In genomic region chr17:76195281-76196096, GRCh38 we compare ENCODE assay signal across 26 cellular contexts. TPM values are rescaled to one million over a fixed set of nuclear protein-coding genes. Genes with fewer than 3 reads are reported as not detected.
DNase-seq lines count a peak whose midpoint lies in the region; ATAC-seq, FAIRE-seq and TF ChIP-seq lines count a peak whose summit lies in the region.
"Had no signal": no experiment of that assay in that cellular context is flagged by ENCODE, and none has a peak within 500 bp of the region (broad histone marks: within the 10 kb centered on the region; RNA-seq: fewer than 3 reads in every experiment).

No MANE protein-coding gene starts in this region.

- no peak for FAIRE-seq in D721Med (lab: Jason Lieb, UNC)

- no peak for DNase-seq in T-helper 2 cell treated with Interferon-gamma antibody and Interleukin-4, amounts not matched to agents 5 μg/mL and 100 μg/mL, for 36 hours (ENCODE audit: low spot score)
- DNase-seq in T-helper 2 cell (no peak), D721Med (ENCODE audit: insufficient read length, low spot score) (no peak)
- DNase-seq in stimulated activated naive CD8-positive, alpha-beta T cell treated with anti-CD3 and anti-CD28 coated beads, Interleukin-15, amount 100 ng/mL, for 72 hours = no peak
- DNase-seq in stimulated activated naive CD8-positive, alpha-beta T cell treated with anti-CD3 and anti-CD28 coated beads, Interleukin-15, Interleukin-2, amounts not matched to agents 100 U/mL and 50 U/mL, for 24 hours = no peak
- no peak for DNase-seq in activated T-helper 1 cell treated with anti-CD3 and anti-CD28 coated beads, Interleukin-12 subunit alpha, Interleukin-12 subunit beta, Interleukin-2, Interleukin-4 antibody, amounts not matched to agents 30 ng/mL and 10 ng/mL and 1 ng/mL, durations not matched to agents 14 hours and 24 hours and 36 hours (ENCODE audit: low spot score)
- DNase-seq: activated effector memory CD4-positive, alpha-beta T cell treated with Interleukin-2 at 50 U/mL for 16 hours; COR-L47; endodermal cell; foreskin keratinocyte; GF-D8; HCEC 1CT; KG1; mammary epithelial cell; MM.1S; NCI-H1417; NCI-H2081; NCI-H345; NCI-H748 treated with DMSO at 0.1 percent for 48 hours; transverse colon had no signal

- H3K9ac ChIP-seq in stomach smooth muscle (ENCODE audit: low read length in 2 of 2) = no peak overlapping the region

- no peaks in the 10 kb centered on the region for H3K36me3 ChIP-seq in stomach smooth muscle (ENCODE audit: control insufficient read depth in 2 of 2, insufficient read depth in 2 of 2, low read length in 2 of 2)
- H3K36me3 ChIP-seq: esophagus muscularis mucosa, transverse colon had no signal

- no peaks in the 10 kb centered on the region for H3K27me3 ChIP-seq in stomach smooth muscle (ENCODE audit: control insufficient read depth in 1 of 2, insufficient read depth in 2 of 2, low read length in 2 of 2)
- H3K27me3 ChIP-seq: esophagus muscularis mucosa, transverse colon had no signal

- no peaks in the 10 kb centered on the region for H3K9me3 ChIP-seq in stomach smooth muscle (ENCODE audit: control insufficient read depth in 2 of 2, low read length in 2 of 2)
- H3K9me3 ChIP-seq: esophagus muscularis mucosa, transverse colon had no signal

- no peak for TF ChIP-seq CTCF in D721Med (IDR thresholded peaks at IDR 0.05; ENCODE audit: insufficient read depth, missing control alignments)

- peak overlapping the region; percentile 66 for H3K27ac Mint-ChIP-seq in T-helper 2 cell treated with Interferon-gamma antibody and Interleukin-4, amounts not matched to agents 5 μg/mL and 100 μg/mL, for 36 hours
- H3K27ac Mint-ChIP-seq in stimulated activated naive CD8-positive, alpha-beta T cell treated with anti-CD3 and anti-CD28 coated beads, Interleukin-15, amount 100 ng/mL, for 72 hours = peak overlapping the region; percentile 75 to 86
- H3K27ac Mint-ChIP-seq in activated T-helper 1 cell treated with anti-CD3 and anti-CD28 coated beads, Interleukin-12 subunit alpha, Interleukin-12 subunit beta, Interleukin-2, Interleukin-4 antibody, amounts not matched to agents 30 ng/mL and 10 ng/mL and 1 ng/mL, durations not matched to agents 14 hours and 24 hours and 36 hours = peak overlapping the region; percentile 68
- H3K27ac Mint-ChIP-seq: dendritic cell treated with granulocyte-macrophage colony-stimulating factor and Interleukin-4, amounts not matched to agents 40 ng/mL and 50 ng/mL, for 4 days; endodermal cell had no signal

- no peak for ATAC-seq in stimulated activated naive CD8-positive, alpha-beta T cell treated with anti-CD3 and anti-CD28 coated beads, Interleukin-15, amount 100 ng/mL, for 72 hours
- no peak for ATAC-seq in stimulated activated naive CD8-positive, alpha-beta T cell treated with anti-CD3 and anti-CD28 coated beads, Interleukin-15, Interleukin-2, amounts not matched to agents 100 U/mL and 50 U/mL, for 24 hours
- no peak for ATAC-seq in GM18861 (IDR thresholded peaks at IDR 0.05; ENCODE audit: unreplicated experiment)
- ATAC-seq: foreskin keratinocyte had no signal

- intact Hi-C loops in activated T-helper 1 cell treated with anti-CD3 and anti-CD28 coated beads, Interleukin-12 subunit alpha, Interleukin-12 subunit beta, Interleukin-2, Interleukin-4 antibody, amounts not matched to agents 30 ng/mL and 10 ng/mL and 1 ng/mL, durations not matched to agents 14 hours and 24 hours and 36 hours (cut with micrococcal nuclease) = loop anchor here (10.0 kb wide), 1 partner anchor 411 kb away; the partner anchor contains the start of gene UNK

- H3K4me1 ChIP-seq in stomach smooth muscle (ENCODE audit: control insufficient read depth, insufficient read depth, low read length) = peaks cover 21% of the 10 kb centered on the region
- H3K4me1 ChIP-seq: foreskin keratinocyte, transverse colon had no signal

- no peak overlapping the region for H3K4me3 Mint-ChIP-seq in T-helper 2 cell treated with Interferon-gamma antibody and Interleukin-4, amounts not matched to agents 5 μg/mL and 100 μg/mL, for 36 hours
- H3K4me3 Mint-ChIP-seq in stimulated activated naive CD8-positive, alpha-beta T cell treated with anti-CD3 and anti-CD28 coated beads, Interleukin-15, amount 100 ng/mL, for 72 hours = no peak overlapping the region
- no peak overlapping the region for H3K4me3 Mint-ChIP-seq in activated T-helper 1 cell treated with anti-CD3 and anti-CD28 coated beads, Interleukin-12 subunit alpha, Interleukin-12 subunit beta, Interleukin-2, Interleukin-4 antibody, amounts not matched to agents 30 ng/mL and 10 ng/mL and 1 ng/mL, durations not matched to agents 14 hours and 24 hours and 36 hours
- H3K4me3 Mint-ChIP-seq: central memory CD8-positive, alpha-beta T cell; dendritic cell treated with granulocyte-macrophage colony-stimulating factor and Interleukin-4, amounts not matched to agents 40 ng/mL and 50 ng/mL, for 4 days; endodermal cell had no signal

- H3K27ac ChIP-seq in stomach smooth muscle (ENCODE audit: low read length) = peak overlapping the region; percentile 62
- H3K27ac ChIP-seq: foreskin keratinocyte, transverse colon had no signal

- no peaks in the 10 kb centered on the region for H3K27me3 Mint-ChIP-seq in T-helper 2 cell treated with Interferon-gamma antibody and Interleukin-4, amounts not matched to agents 5 μg/mL and 100 μg/mL, for 36 hours (ENCODE audit: low read depth)
- no peaks in the 10 kb centered on the region for H3K27me3 Mint-ChIP-seq in stimulated activated naive CD8-positive, alpha-beta T cell treated with anti-CD3 and anti-CD28 coated beads, Interleukin-15, amount 100 ng/mL, for 72 hours
- H3K27me3 Mint-ChIP-seq in activated T-helper 1 cell treated with anti-CD3 and anti-CD28 coated beads, Interleukin-12 subunit alpha, Interleukin-12 subunit beta, Interleukin-2, Interleukin-4 antibody, amounts not matched to agents 30 ng/mL and 10 ng/mL and 1 ng/mL, durations not matched to agents 14 hours and 24 hours and 36 hours (ENCODE audit: insufficient read depth) = no peaks in the 10 kb centered on the region
- H3K27me3 Mint-ChIP-seq: central memory CD8-positive, alpha-beta T cell had no signal

- no peaks in the 10 kb centered on the region for H3K9me3 Mint-ChIP-seq in T-helper 2 cell treated with Interferon-gamma antibody and Interleukin-4, amounts not matched to agents 5 μg/mL and 100 μg/mL, for 36 hours
- H3K9me3 Mint-ChIP-seq in stimulated activated naive CD8-positive, alpha-beta T cell treated with anti-CD3 and anti-CD28 coated beads, Interleukin-15, amount 100 ng/mL, for 72 hours = no peaks in the 10 kb centered on the region
- H3K9me3 Mint-ChIP-seq in activated T-helper 1 cell treated with anti-CD3 and anti-CD28 coated beads, Interleukin-12 subunit alpha, Interleukin-12 subunit beta, Interleukin-2, Interleukin-4 antibody, amounts not matched to agents 30 ng/mL and 10 ng/mL and 1 ng/mL, durations not matched to agents 14 hours and 24 hours and 36 hours = no peaks in the 10 kb centered on the region
- H3K9me3 Mint-ChIP-seq: central memory CD8-positive, alpha-beta T cell; dendritic cell treated with granulocyte-macrophage colony-stimulating factor and Interleukin-4, amounts not matched to agents 40 ng/mL and 50 ng/mL, for 4 days; endodermal cell had no signal

- H3K4me3 ChIP-seq in stomach smooth muscle (ENCODE audit: low read length in 2 of 2) = no peak overlapping the region
- H3K4me3 ChIP-seq: esophagus muscularis mucosa, transverse colon had no signal

- H3K4me1 Mint-ChIP-seq in T-helper 2 cell treated with Interferon-gamma antibody and Interleukin-4, amounts not matched to agents 5 μg/mL and 100 μg/mL, for 36 hours (ENCODE audit: low read depth) = peaks cover 72% of the 10 kb centered on the region
- peaks cover 96% of the 10 kb centered on the region for H3K4me1 Mint-ChIP-seq in stimulated activated naive CD8-positive, alpha-beta T cell treated with anti-CD3 and anti-CD28 coated beads, Interleukin-15, amount 100 ng/mL, for 72 hours
- H3K4me1 Mint-ChIP-seq in activated T-helper 1 cell treated with anti-CD3 and anti-CD28 coated beads, Interleukin-12 subunit alpha, Interleukin-12 subunit beta, Interleukin-2, Interleukin-4 antibody, amounts not matched to agents 30 ng/mL and 10 ng/mL and 1 ng/mL, durations not matched to agents 14 hours and 24 hours and 36 hours (ENCODE audit: low read depth) = peaks cover 87% of the 10 kb centered on the region

- H3K36me3 Mint-ChIP-seq in T-helper 2 cell treated with Interferon-gamma antibody and Interleukin-4, amounts not matched to agents 5 μg/mL and 100 μg/mL, for 36 hours (ENCODE audit: low read depth) = peaks cover 54% of the 10 kb centered on the region
- peaks cover 52% of the 10 kb centered on the region for H3K36me3 Mint-ChIP-seq in activated T-helper 1 cell treated with anti-CD3 and anti-CD28 coated beads, Interleukin-12 subunit alpha, Interleukin-12 subunit beta, Interleukin-2, Interleukin-4 antibody, amounts not matched to agents 30 ng/mL and 10 ng/mL and 1 ng/mL, durations not matched to agents 14 hours and 24 hours and 36 hours (ENCODE audit: low read depth)

RNA-seq across cellular contexts. Expression of gene RNF157, which starts 44.8 kb away (rescaled TPM):
- 50.4 and 51.7 TPM in 2 replicates for total RNA-seq in activated T-helper 1 cell treated with anti-CD3 and anti-CD28 coated beads, Interleukin-12 subunit alpha, Interleukin-12 subunit beta, Interleukin-2, Interleukin-4 antibody, amounts not matched to agents 30 ng/mL and 10 ng/mL and 1 ng/mL, durations not matched to agents 14 hours and 24 hours and 36 hours
- total RNA-seq: foreskin keratinocyte, mammary epithelial cell had no signal

RNA-seq across cellular contexts. Expression of gene FOXJ1, which starts 54.4 kb away (rescaled TPM):
- 0.10 TPM in 1 of 2 replicates, not detected in the other for total RNA-seq in activated T-helper 1 cell treated with anti-CD3 and anti-CD28 coated beads, Interleukin-12 subunit alpha, Interleukin-12 subunit beta, Interleukin-2, Interleukin-4 antibody, amounts not matched to agents 30 ng/mL and 10 ng/mL and 1 ng/mL, durations not matched to agents 14 hours and 24 hours and 36 hours
- total RNA-seq: A172, mammary epithelial cell had no signal
